13 cellular contexts compared by ENCODE assay signal in the genomic region with DNA sequence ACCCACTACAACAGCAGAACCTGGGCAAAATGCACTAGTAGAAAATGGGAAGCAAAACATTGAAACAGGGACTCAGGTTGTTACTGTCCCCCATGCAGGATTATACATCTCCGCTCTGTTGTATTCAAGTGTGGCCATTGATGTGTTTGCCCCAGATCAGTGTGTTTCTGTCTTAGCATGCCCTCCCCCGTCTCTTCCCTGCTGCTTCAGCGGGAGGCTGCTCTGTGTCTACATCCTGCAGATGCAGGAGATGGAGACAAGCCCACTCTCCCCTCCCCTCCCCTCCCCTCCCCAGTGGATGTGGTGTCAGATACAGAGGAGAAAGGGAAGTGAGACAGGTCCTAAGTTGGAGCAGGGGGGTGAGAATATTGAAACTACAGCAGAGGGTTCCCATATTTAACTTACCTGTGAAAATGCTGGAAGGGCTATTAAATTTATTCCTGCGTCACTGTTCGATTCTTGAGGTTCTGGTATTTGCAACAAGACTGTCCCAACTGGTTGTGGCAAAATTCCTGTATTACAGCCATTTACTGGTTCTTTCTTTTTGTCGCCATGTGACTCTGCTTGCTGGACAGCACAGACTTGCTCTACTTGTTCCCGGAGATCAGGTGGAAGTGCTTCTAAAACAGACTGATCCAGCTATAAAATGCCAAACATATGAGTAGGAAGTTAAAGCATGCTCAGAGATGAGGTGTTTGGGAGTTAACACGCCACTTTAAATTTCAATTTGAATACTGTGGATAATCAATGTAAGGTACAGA.
DNase-seq lines count a peak whose midpoint lies in the region; ATAC-seq and TF ChIP-seq lines count a peak whose summit lies in the region.
"Had no signal": no experiment of that assay in that cellular context is flagged by ENCODE, and none has a peak within 500 bp of the region (broad histone marks: within the 10 kb centered on the region; RNA-seq: fewer than 3 reads in every experiment).

No MANE protein-coding gene starts in this region.

- peak overlapping the region; percentile 93 for H3K27ac Mint-ChIP-seq in type B pancreatic cell
- H3K27ac Mint-ChIP-seq: B cell had no signal

- no peak for TF ChIP-seq CTCF in type B pancreatic cell (conservative IDR thresholded peaks at IDR 0.05)
- TF ChIP-seq CTCF in spleen (IDR thresholded peaks at IDR 0.05 in 8 of 11, conservative IDR thresholded peaks at IDR 0.05 in 3 of 11) = no peak

- no peaks in the 10 kb centered on the region for H3K27me3 ChIP-seq in iPS-20b (ENCODE audit: insufficient read depth, low read length)
- H3K27me3 ChIP-seq in spleen (replicated peaks in 1 of 7) = no peaks in the 10 kb centered on the region

- H3K27ac ChIP-seq in angular gyrus (ENCODE audit: low read depth, low read length) = peak overlapping the region; percentile 16
- peak overlapping the region; percentile 11 for H3K27ac ChIP-seq in iPS-20b (ENCODE audit: low read length)
- no peak overlapping the region for H3K27ac ChIP-seq in spleen
- H3K27ac ChIP-seq: lower lobe of right lung had no signal

- 84 to 96% (median 90%) methylated on average over 8 of the region's 8 CpGs for WGBS in spleen, 5 donors

- H3K4me1 Mint-ChIP-seq in type B pancreatic cell (ENCODE audit: unreplicated experiment) = peaks cover 27% of the 10 kb centered on the region
- H3K4me1 Mint-ChIP-seq: B cell had no signal

- peaks cover 35% of the 10 kb centered on the region for H3K36me3 Mint-ChIP-seq in type B pancreatic cell

- no peak for TF ChIP-seq POLR2A in spleen (IDR thresholded peaks at IDR 0.05)

- peak; percentile 17 for ATAC-seq in Right ventricle myocardium inferior

- H3K4me3 ChIP-seq in iPS-20b (ENCODE audit: low read length) (peak overlapping the region; percentile 33; the same call in 1 of the 2 replicates), spleen (no peak overlapping the region)
- H3K4me3 ChIP-seq: lower lobe of right lung had no signal

- peak overlapping the region; percentile 73 for H3K4me3 Mint-ChIP-seq in type B pancreatic cell
- H3K4me3 Mint-ChIP-seq: B cell had no signal

- peak overlapping the region; percentile 18; the same call in 1 of the 2 replicates for H3K9ac ChIP-seq in iPS-20b (ENCODE audit: low read depth, low read length)

- DNase-seq in Right ventricle myocardium inferior (ENCODE audit: missing footprints) (no peak), cardiac septum (ENCODE audit: low spot score) (no peak), type B pancreatic cell (ENCODE audit: extremely low spot score, unreplicated experiment) (no peak), spleen (no peak), AG08396 (ENCODE audit: low spot score) (no peak)
- DNase-seq in stimulated activated CD4-positive, alpha-beta T cell treated with anti-CD3 and anti-CD28 coated beads, Interleukin-1b, Interleukin-23, amount 100 ng/mL, for 48 hours = no peak
- DNase-seq: cerebellar nuclear complex, HCEC 1CT, lower lobe of right lung, NCI-H1092 had no signal

- H3K4me1 ChIP-seq in iPS-20b (ENCODE audit: insufficient read depth, low read length) = peaks cover 25% of the 10 kb centered on the region
- no peaks in the 10 kb centered on the region for H3K4me1 ChIP-seq in spleen
- H3K4me1 ChIP-seq: lower lobe of right lung had no signal

- no peaks in the 10 kb centered on the region for H3K27me3 Mint-ChIP-seq in type B pancreatic cell
- H3K27me3 Mint-ChIP-seq: B cell had no signal

- no peaks in the 10 kb centered on the region for H3K9me3 Mint-ChIP-seq in type B pancreatic cell

- H3K9me3 ChIP-seq in iPS-20b (ENCODE audit: insufficient read depth, low read depth, low read length) = no peaks in the 10 kb centered on the region
- H3K9me3 ChIP-seq in spleen = no peaks in the 10 kb centered on the region
- H3K9me3 ChIP-seq: lower lobe of right lung had no signal

- intact Hi-C loops in Right ventricle myocardium inferior (cut with DNase I) = loop anchor here (2.0 to 5.0 kb wide), 2 partner anchors 17 to 67 kb away; a partner anchor contains a TSS
- intact Hi-C loops in cardiac septum (cut with DNase I) = loop anchor here (5.0 kb wide), 1 partner anchor 67 kb away; a partner anchor contains a TSS
- intact Hi-C loops in spleen (cut with DNase I; ENCODE audit: low total_unique reads) = no loop called here

- H3K36me3 ChIP-seq in iPS-20b (ENCODE audit: insufficient read depth, low read depth, low read length) (peaks cover 93% of the 10 kb centered on the region), spleen (peaks cover 2 to 100% (median 78%) of the 10 kb centered on the region in 6 donors)

Comparison
In these comparisons a context has a peak if more than half of its experiments do, and no peak if none do; other contexts are left out.
1. H3K27ac ChIP-seq: peak in angular gyrus (single experiment) and iPS-20b (single experiment); none in spleen (0 of 8).